Comparison of ENCODE assay signal across 13 cellular contexts in the genomic region with DNA sequence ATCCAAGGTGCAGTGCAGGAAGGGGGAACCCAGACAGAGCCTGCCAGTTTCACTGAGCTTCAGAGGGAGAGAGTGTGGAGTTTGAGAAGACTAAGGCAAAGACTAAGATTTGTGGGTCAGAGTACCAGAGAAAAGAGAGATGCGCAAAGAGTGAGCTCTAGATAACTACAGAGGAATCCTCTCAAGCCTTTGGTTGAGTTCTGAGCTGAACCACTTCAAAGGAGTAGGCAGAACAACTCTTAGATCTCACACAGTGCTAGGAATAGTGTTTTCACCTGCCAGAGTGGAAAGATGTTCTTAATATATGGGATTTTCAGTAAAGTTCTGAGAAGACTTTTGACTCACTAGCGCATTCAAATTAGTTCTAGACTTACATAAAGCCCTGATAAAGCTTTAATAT.
"Had no signal": no experiment of that assay in that cellular context is flagged by ENCODE, and none has a peak within 500 bp of the region (broad histone marks: within the 10 kb centered on the region; RNA-seq: fewer than 3 reads in every experiment).

No MANE protein-coding gene starts in this region.

- H3K4me1 Mint-ChIP-seq: neural progenitor cell had no signal

- DNase-seq: activated CD4-positive, alpha-beta T cell treated with anti-CD3 and anti-CD28 coated beads, Interleukin-2, amount 10 ng/mL, durations not matched to agents 24 days and 14 days; colonic mucosa; effector CD4-positive, alpha-beta T cell; heart right ventricle; kidney; left ventricle myocardium superior; mesendoderm; pancreas; stimulated activated CD4-positive, alpha-beta T cell treated with anti-CD3 and anti-CD28 coated beads, Interleukin-4, amount 100 ng/mL, for 24 hours; T-helper 9 cell had no signal

- H3K27ac Mint-ChIP-seq: activated CD4-positive, alpha-beta T cell treated with anti-CD3 and anti-CD28 coated beads, Interleukin-2, amount 10 ng/mL, durations not matched to agents 24 days and 14 days; activated T-helper 1 cell treated with anti-CD3 and anti-CD28 coated beads, Interleukin-12 subunit alpha, Interleukin-12 subunit beta, Interleukin-2, Interleukin-4 antibody, amounts not matched to agents 30 ng/mL and 10 ng/mL and 1 ng/mL, durations not matched to agents 14 hours and 24 hours and 36 hours; neural progenitor cell had no signal

- H3K9me3 ChIP-seq: colonic mucosa, pancreas, vagina had no signal

- H3K4me3 Mint-ChIP-seq: activated CD4-positive, alpha-beta T cell treated with anti-CD3 and anti-CD28 coated beads, Interleukin-2, amount 10 ng/mL, durations not matched to agents 24 days and 14 days; activated T-helper 1 cell treated with anti-CD3 and anti-CD28 coated beads, Interleukin-12 subunit alpha, Interleukin-12 subunit beta, Interleukin-2, Interleukin-4 antibody, amounts not matched to agents 30 ng/mL and 10 ng/mL and 1 ng/mL, durations not matched to agents 14 hours and 24 hours and 36 hours; neural progenitor cell had no signal

- H3K27me3 Mint-ChIP-seq: activated CD4-positive, alpha-beta T cell treated with anti-CD3 and anti-CD28 coated beads, Interleukin-2, amount 10 ng/mL, durations not matched to agents 24 days and 14 days had no signal

- ATAC-seq: heart right ventricle, left ventricle myocardium superior, pancreas had no signal
